In the genomic region with DNA sequence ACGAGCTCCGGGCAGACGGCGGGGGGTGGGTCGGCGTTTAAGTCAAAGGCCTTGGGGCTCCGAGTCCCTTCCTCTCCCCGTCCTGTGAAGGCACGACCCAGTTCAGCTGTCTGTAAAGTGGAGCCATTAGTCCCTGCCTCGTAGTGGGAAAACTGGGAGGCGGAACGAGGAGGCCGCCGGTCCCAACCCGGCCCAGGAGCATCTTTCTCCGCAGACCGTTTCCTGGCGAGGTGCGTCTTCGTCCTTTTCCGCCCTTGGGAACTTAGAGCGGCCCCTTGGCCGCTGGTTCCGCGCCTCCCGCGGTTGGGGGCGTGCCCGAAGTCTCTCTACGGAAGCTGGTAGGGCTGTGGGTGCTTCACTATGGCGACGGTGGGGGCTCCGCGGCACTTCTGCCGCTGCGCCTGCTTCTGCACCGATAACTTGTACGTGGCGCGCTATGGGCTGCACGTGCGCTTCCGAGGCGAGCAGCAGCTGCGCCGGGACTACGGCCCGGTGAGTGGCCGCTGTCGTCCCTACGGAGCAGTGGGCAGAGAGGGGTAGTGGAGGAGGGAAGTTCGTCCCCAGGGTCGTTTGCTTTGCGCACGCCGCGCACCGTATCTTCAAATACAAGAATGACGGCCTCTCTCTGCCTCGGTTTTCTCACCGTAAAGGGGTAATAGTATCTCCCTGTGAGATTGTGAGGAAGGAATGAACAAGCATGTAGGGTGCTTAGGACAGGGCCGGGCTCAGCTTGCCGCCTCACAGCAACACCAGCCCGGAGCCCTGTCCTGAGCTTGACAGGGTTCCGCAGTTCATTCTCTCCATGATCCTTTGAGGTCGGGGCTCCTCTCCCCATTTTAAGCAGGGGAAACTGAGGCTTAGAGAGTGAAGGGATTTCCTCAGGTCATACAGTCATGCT, we compare ENCODE assay signal across 1 cellular context.
TF ChIP-seq lines count a peak whose summit lies in the region.

A gene (plus strand): TSS at position 353 of the 898 bp plus-strand sequence. CDS start 8 bp downstream, at position 361.

TF ChIP-seq in SK-N-SH, 30 proteins besides CTCF, POLR2A, EP300 and RAD21 (continued from another document):
- TF ChIP-seq RCOR1 (IDR thresholded peaks at IDR 0.05; ENCODE audit: low read length) (no peak), JUND (IDR thresholded peaks at IDR 0.05) (0 out of 2 replicates have a peak, but pooled peaks have one; percentile 17), MEF2A (IDR thresholded peaks at IDR 0.05; ENCODE audit: borderline replicate concordance, low read depth) (no peak), POLR2AphosphoS5 (IDR thresholded peaks at IDR 0.05; ENCODE audit: low read depth, low read length) (peak; percentile 52), RFX5 (IDR thresholded peaks at IDR 0.05; ENCODE audit: low read length) (no peak), GABPA (IDR thresholded peaks at IDR 0.05; ENCODE audit: low read depth) (no peak; the same call in 1 of the 2 replicates), FOSL2 (IDR thresholded peaks at IDR 0.05; ENCODE audit: borderline replicate concordance, low read depth) (no peak), TCF12 (IDR thresholded peaks at IDR 0.05) (no peak), ELF1 (IDR thresholded peaks at IDR 0.05) (peak; percentile 73), FOXM1 (IDR thresholded peaks at IDR 0.05; ENCODE audit: low read depth) (no peak), CHD2 (IDR thresholded peaks at IDR 0.05; ENCODE audit: low read length, partially characterized antibody) (peak; percentile 62), MXI1 (IDR thresholded peaks at IDR 0.05; ENCODE audit: low read depth, low read length) (peak; percentile 90), YY1 (IDR thresholded peaks at IDR 0.05; ENCODE audit: low read depth) (peak; percentile 85), SIN3A (IDR thresholded peaks at IDR 0.05; ENCODE audit: borderline replicate concordance, low read depth, low read length) (peak; percentile 76)
- TF ChIP-seq, protein P1, sequence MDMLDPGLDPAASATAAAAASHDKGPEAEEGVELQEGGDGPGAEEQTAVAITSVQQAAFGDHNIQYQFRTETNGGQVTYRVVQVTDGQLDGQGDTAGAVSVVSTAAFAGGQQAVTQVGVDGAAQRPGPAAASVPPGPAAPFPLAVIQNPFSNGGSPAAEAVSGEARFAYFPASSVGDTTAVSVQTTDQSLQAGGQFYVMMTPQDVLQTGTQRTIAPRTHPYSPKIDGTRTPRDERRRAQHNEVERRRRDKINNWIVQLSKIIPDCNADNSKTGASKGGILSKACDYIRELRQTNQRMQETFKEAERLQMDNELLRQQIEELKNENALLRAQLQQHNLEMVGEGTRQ (IDR thresholded peaks at IDR 0.05; ENCODE audit: borderline replicate concordance, low read depth, low read length) = no peak
- TF ChIP-seq, protein P2, sequence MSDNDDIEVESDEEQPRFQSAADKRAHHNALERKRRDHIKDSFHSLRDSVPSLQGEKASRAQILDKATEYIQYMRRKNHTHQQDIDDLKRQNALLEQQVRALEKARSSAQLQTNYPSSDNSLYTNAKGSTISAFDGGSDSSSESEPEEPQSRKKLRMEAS (IDR thresholded peaks at IDR 0.05; ENCODE audit: low read depth) = peak; percentile 46; the same call in 1 of the 2 replicates
- TF ChIP-seq, protein P3, sequence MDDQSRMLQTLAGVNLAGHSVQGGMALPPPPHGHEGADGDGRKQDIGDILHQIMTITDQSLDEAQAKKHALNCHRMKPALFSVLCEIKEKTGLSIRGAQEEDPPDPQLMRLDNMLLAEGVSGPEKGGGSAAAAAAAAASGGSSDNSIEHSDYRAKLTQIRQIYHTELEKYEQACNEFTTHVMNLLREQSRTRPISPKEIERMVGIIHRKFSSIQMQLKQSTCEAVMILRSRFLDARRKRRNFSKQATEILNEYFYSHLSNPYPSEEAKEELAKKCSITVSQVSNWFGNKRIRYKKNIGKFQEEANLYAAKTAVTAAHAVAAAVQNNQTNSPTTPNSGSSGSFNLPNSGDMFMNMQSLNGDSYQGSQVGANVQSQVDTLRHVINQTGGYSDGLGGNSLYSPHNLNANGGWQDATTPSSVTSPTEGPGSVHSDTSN (IDR thresholded peaks at IDR 0.05) = peak; percentile 3; the same call in 1 of the 2 replicates
- TF ChIP-seq, protein P4, sequence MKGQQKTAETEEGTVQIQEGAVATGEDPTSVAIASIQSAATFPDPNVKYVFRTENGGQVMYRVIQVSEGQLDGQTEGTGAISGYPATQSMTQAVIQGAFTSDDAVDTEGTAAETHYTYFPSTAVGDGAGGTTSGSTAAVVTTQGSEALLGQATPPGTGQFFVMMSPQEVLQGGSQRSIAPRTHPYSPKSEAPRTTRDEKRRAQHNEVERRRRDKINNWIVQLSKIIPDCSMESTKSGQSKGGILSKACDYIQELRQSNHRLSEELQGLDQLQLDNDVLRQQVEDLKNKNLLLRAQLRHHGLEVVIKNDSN (IDR thresholded peaks at IDR 0.05; ENCODE audit: borderline replicate concordance, low read depth) = no peak
